Comparison of ENCODE assay signal across 1 cellular context in the genomic region with DNA sequence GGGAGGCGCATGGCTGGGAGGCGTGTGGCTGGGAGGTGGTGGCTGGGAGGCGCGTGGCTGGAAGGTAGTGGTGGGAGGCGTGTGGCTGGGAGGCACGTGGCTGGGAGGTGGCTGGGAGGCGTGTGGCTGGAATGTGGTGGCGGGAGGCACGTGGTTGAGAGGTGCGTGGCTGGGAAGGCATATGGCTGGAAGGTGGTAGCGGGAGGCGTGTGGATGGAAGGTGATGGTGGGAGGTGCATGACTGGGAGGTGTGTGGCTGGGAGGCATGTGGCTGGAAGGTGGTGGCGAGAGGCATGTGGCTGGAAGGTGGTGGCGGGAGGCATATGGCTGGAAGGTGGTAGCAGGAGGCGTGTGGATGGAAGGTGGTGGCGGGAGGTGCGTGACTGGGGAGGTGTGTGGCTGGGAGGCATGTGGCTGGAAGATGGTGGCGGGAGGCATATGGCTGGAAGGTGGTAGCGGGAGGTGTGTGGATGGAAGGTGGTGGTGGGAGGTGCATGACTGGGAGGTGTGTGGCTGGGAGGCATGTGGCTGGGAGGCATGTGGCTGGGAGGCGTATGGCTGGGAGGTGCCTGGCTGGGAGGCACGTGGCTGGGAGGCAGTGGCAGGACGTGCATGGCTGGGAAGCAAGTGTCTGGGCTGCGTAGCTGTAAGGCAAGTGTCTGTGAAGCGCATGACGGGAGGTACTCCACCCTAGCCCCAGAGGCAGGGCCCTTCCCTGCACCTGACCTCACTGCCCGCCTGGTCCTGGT.
A peak's percentile ranks its signal among the peaks of the same experiment; 100 is the strongest.
TF ChIP-seq lines count a peak whose summit lies in the region.

No MANE protein-coding gene starts in this region.

TF ChIP-seq in H1, 55 proteins besides CTCF, POLR2A, EP300 and RAD21:
- peak; percentile 39; the same call in 1 of the 2 replicates for TF ChIP-seq EGR1 (IDR thresholded peaks at IDR 0.05; ENCODE audit: borderline replicate concordance, low read depth, low read length)
- no peak for TF ChIP-seq CBX5 (IDR thresholded peaks at IDR 0.05; ENCODE audit: low read depth, low read length)
- no peak for TF ChIP-seq BCL11A (IDR thresholded peaks at IDR 0.05; ENCODE audit: low read depth in 2 of 2, low read length in 2 of 2)
- TF ChIP-seq RNF2 (IDR thresholded peaks at IDR 0.05; ENCODE audit: borderline replicate concordance, low read depth, low read length, missing control alignments, poor library complexity, severe bottlenecking), result no peak
- no peak for TF ChIP-seq TBP (IDR thresholded peaks at IDR 0.05; ENCODE audit: low read depth, low read length)
